ENCODE assay signal across 7 cellular contexts in the genomic region with DNA sequence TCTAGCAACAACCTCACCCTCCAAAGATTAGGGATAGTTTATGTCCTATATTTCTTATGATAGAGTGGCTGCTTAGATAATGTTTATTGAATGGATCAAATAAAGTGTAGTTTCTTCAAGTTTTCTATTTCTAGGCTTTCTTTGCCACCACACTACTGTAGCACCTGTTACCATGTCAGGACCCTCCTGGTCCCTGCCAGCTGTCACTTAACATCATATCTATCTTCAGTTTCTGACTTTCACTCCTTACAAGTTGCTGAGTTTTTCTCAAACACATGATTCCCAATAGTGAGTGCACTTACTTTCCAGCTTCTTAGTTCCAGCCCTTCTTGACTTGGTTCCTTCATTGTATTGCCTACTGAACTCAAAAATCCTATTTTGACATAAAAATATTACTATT.
"Had no signal": no experiment of that assay in that cellular context is flagged by ENCODE, and none has a peak within 500 bp of the region (broad histone marks: within the 10 kb centered on the region; RNA-seq: fewer than 3 reads in every experiment).

No MANE protein-coding gene starts in this region.

- H3K27me3 Mint-ChIP-seq: IgD-negative memory B cell had no signal

- H3K4me1 Mint-ChIP-seq: IgD-negative memory B cell had no signal

- H3K4me3 Mint-ChIP-seq: IgD-negative memory B cell had no signal

- ATAC-seq: HepG2, K562 had no signal

- H3K27ac ChIP-seq: HL-60 had no signal

- H3K4me3 ChIP-seq: K562 had no signal

- DNase-seq: IMR-90, KBM-7, KG1 had no signal

- H3K36me3 Mint-ChIP-seq: IgD-negative memory B cell had no signal
